Comparison of ENCODE assay signal across 1 cellular context in the genomic region with DNA sequence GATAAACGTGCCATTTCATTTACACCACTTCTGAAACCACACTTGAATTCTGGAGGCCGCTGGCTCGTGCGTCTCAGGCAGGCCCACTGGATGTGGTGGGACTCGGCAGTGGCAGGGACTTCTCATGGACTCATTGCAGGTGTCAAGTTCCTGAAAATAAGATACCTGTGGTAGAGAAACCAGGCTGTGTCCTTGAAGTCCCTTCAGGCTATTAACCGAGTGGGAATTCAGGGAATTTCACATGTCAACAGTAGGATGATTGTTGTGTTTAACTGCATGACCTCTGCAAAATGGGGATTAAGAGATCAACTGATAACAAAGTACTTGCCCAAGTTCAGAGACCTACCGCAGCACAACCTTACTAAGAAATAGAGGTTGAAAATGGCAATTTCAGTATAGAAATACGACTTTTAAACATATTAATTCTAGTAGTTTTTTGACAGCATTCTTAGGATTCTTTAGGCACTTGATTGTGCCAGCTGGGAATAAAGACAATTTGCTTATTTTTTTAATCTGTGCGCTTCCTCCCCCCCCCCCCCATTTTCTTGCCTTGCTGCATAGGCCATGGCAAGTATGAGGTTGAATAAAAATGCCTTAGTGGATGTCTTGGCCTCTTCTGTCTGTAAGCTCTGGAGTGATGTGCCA.
TF ChIP-seq lines count a peak whose summit lies in the region.

No MANE protein-coding gene starts in this region.

TF ChIP-seq in HepG2, 621 proteins besides CTCF, POLR2A, EP300 and RAD21 (continued from another document and continues in another):
- TF ChIP-seq, protein P1, sequence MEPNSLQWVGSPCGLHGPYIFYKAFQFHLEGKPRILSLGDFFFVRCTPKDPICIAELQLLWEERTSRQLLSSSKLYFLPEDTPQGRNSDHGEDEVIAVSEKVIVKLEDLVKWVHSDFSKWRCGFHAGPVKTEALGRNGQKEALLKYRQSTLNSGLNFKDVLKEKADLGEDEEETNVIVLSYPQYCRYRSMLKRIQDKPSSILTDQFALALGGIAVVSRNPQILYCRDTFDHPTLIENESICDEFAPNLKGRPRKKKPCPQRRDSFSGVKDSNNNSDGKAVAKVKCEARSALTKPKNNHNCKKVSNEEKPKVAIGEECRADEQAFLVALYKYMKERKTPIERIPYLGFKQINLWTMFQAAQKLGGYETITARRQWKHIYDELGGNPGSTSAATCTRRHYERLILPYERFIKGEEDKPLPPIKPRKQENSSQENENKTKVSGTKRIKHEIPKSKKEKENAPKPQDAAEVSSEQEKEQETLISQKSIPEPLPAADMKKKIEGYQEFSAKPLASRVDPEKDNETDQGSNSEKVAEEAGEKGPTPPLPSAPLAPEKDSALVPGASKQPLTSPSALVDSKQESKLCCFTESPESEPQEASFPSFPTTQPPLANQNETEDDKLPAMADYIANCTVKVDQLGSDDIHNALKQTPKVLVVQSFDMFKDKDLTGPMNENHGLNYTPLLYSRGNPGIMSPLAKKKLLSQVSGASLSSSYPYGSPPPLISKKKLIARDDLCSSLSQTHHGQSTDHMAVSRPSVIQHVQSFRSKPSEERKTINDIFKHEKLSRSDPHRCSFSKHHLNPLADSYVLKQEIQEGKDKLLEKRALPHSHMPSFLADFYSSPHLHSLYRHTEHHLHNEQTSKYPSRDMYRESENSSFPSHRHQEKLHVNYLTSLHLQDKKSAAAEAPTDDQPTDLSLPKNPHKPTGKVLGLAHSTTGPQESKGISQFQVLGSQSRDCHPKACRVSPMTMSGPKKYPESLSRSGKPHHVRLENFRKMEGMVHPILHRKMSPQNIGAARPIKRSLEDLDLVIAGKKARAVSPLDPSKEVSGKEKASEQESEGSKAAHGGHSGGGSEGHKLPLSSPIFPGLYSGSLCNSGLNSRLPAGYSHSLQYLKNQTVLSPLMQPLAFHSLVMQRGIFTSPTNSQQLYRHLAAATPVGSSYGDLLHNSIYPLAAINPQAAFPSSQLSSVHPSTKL (CRISPR knock-in tag; IDR thresholded peaks at IDR 0.05), result peak; percentile 98
- TF ChIP-seq MNT (IDR thresholded peaks at IDR 0.05) (no peak), HDAC1 (CRISPR knock-in tag; IDR thresholded peaks at IDR 0.05) (peak; percentile 59; the same call in 1 of the 2 replicates), ZNF264 (CRISPR knock-in tag; IDR thresholded peaks at IDR 0.05) (peak; percentile 50; the same call in 1 of the 2 replicates), ZNF232 (CRISPR knock-in tag; IDR thresholded peaks at IDR 0.05; ENCODE audit: borderline replicate concordance) (peak; percentile 88), ATM (IDR thresholded peaks at IDR 0.05; ENCODE audit: borderline replicate concordance) (no peak), LCORL (IDR thresholded peaks at IDR 0.05) (no peak), LCORL (CRISPR knock-in tag; IDR thresholded peaks at IDR 0.05) (peak; percentile 70; the same call in 1 of the 2 replicates), ZNF607 (CRISPR knock-in tag; IDR thresholded peaks at IDR 0.05; ENCODE audit: borderline replicate concordance) (no peak), CENPT (CRISPR knock-in tag; IDR thresholded peaks at IDR 0.05; ENCODE audit: low read depth) (no peak), NR2F1 (CRISPR knock-in tag; IDR thresholded peaks at IDR 0.05) (peak; percentile 79 to 96), TARDBP (CRISPR knock-in tag; IDR thresholded peaks at IDR 0.05) (peak; percentile 73; the same call in 1 of the 2 replicates), TEAD3 (CRISPR knock-in tag; optimal IDR thresholded peaks at IDR 0.05; ENCODE audit: borderline replicate concordance) (peak; percentile 99), MAZ (IDR thresholded peaks at IDR 0.05; ENCODE audit: borderline replicate concordance, low read depth, low read length) (no peak), MAZ (CRISPR knock-in tag; IDR thresholded peaks at IDR 0.05; ENCODE audit: low read depth) (no peak), HHEX (CRISPR knock-in tag; IDR thresholded peaks at IDR 0.05) (peak; percentile 96), SOX13 (IDR thresholded peaks at IDR 0.05) (peak; percentile 93), SOX13 (CRISPR knock-in tag; conservative IDR thresholded peaks at IDR 0.05 in 1 of 2, IDR thresholded peaks at IDR 0.05 in 1 of 2) (peak in 1 of 2 experiments; percentile 99; a peak in 2 of 4 replicates), MBNL3 (CRISPR knock-in tag; conservative IDR thresholded peaks at IDR 0.05) (no peak), HDAC2 (CRISPR knock-in tag; IDR thresholded peaks at IDR 0.05) (peak; percentile 88), ZNF674 (CRISPR knock-in tag; IDR thresholded peaks at IDR 0.05; ENCODE audit: low read depth) (no peak), CEBPG (CRISPR knock-in tag; IDR thresholded peaks at IDR 0.05) (peak; percentile 45; the same call in 1 of the 2 replicates), SETDB1 (CRISPR knock-in tag; IDR thresholded peaks at IDR 0.05; ENCODE audit: borderline replicate concordance) (no peak), HOMEZ (CRISPR knock-in tag; IDR thresholded peaks at IDR 0.05; ENCODE audit: low read depth) (peak; percentile 67; the same call in 1 of the 2 replicates), ZNF230 (CRISPR knock-in tag; IDR thresholded peaks at IDR 0.05) (no peak), ZFP1 (CRISPR knock-in tag; IDR thresholded peaks at IDR 0.05) (peak; percentile 65; the same call in 1 of the 2 replicates), THAP11 (CRISPR knock-in tag; IDR thresholded peaks at IDR 0.05) (peak; percentile 51; the same call in 1 of the 2 replicates), ELF3 (CRISPR knock-in tag; IDR thresholded peaks at IDR 0.05) (peak; percentile 72; the same call in 1 of the 2 replicates), SP5 (CRISPR knock-in tag; IDR thresholded peaks at IDR 0.05; ENCODE audit: borderline replicate concordance, low read depth) (peak; percentile 66), ZEB1 (IDR thresholded peaks at IDR 0.05; ENCODE audit: insufficient replicate concordance, low read depth) (peak; percentile 87), SMYD3 (CRISPR knock-in tag; IDR thresholded peaks at IDR 0.05) (peak; percentile 83; the same call in 1 of the 2 replicates), ZNF652 (CRISPR knock-in tag; IDR thresholded peaks at IDR 0.05; ENCODE audit: borderline replicate concordance, low read depth) (no peak), ZNF768 (CRISPR knock-in tag; IDR thresholded peaks at IDR 0.05) (no peak), ZNF530 (CRISPR knock-in tag; IDR thresholded peaks at IDR 0.05; ENCODE audit: low read depth) (no peak), ZNF205 (CRISPR knock-in tag; IDR thresholded peaks at IDR 0.05) (peak; percentile 63; the same call in 1 of the 2 replicates), ZNF460 (CRISPR knock-in tag; IDR thresholded peaks at IDR 0.05; ENCODE audit: borderline replicate concordance) (no peak), ZNF12 (CRISPR knock-in tag; IDR thresholded peaks at IDR 0.05) (peak; percentile 90), JUNB (CRISPR knock-in tag; IDR thresholded peaks at IDR 0.05; ENCODE audit: borderline replicate concordance) (no peak), HOXA3 (CRISPR knock-in tag; IDR thresholded peaks at IDR 0.05) (0 out of 2 replicates have a peak, but pooled peaks have one; percentile 19), ZBTB42 (CRISPR knock-in tag; IDR thresholded peaks at IDR 0.05) (no peak), CREM (IDR thresholded peaks at IDR 0.05) (peak; percentile 51), CREM (CRISPR knock-in tag; IDR thresholded peaks at IDR 0.05) (no peak), GATA4 (IDR thresholded peaks at IDR 0.05; ENCODE audit: borderline replicate concordance, low read depth) (peak; percentile 89; the same call in 1 of the 2 replicates), MIER3 (CRISPR knock-in tag; IDR thresholded peaks at IDR 0.05; ENCODE audit: borderline replicate concordance) (peak; percentile 74; the same call in 1 of the 2 replicates)
- TF ChIP-seq, protein P2, sequence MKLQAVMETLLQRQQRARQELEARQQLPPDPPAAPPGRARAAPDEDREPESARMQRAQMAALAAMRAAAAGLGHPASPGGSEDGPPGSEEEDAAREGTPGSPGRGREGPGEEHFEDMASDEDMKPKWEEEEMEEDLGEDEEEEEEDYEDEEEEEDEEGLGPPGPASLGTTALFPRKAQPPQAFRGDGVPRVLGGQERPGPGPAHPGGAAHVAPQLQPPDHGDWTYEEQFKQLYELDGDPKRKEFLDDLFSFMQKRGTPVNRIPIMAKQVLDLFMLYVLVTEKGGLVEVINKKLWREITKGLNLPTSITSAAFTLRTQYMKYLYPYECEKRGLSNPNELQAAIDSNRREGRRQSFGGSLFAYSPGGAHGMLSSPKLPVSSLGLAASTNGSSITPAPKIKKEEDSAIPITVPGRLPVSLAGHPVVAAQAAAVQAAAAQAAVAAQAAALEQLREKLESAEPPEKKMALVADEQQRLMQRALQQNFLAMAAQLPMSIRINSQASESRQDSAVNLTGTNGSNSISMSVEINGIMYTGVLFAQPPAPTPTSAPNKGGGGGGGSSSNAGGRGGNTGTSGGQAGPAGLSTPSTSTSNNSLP (IDR thresholded peaks at IDR 0.05; ENCODE audit: low read depth, low read length), result peak; percentile 93; the same call in 1 of the 2 replicates
- TF ChIP-seq, protein P3, sequence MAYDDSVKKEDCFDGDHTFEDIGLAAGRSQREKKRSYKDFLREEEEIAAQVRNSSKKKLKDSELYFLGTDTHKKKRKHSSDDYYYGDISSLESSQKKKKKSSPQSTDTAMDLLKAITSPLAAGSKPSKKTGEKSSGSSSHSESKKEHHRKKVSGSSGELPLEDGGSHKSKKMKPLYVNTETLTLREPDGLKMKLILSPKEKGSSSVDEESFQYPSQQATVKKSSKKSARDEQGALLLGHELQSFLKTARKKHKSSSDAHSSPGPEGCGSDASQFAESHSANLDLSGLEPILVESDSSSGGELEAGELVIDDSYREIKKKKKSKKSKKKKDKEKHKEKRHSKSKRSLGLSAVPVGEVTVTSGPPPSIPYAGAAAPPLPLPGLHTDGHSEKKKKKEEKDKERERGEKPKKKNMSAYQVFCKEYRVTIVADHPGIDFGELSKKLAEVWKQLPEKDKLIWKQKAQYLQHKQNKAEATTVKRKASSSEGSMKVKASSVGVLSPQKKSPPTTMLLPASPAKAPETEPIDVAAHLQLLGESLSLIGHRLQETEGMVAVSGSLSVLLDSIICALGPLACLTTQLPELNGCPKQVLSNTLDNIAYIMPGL (CRISPR knock-in tag; IDR thresholded peaks at IDR 0.05; ENCODE audit: borderline replicate concordance in 1 of 2, low read depth in 1 of 2), result 0 out of 4 replicates have a peak, but pooled peaks of 1 of the 2 experiments have one; percentile 37
- TF ChIP-seq, protein P4, sequence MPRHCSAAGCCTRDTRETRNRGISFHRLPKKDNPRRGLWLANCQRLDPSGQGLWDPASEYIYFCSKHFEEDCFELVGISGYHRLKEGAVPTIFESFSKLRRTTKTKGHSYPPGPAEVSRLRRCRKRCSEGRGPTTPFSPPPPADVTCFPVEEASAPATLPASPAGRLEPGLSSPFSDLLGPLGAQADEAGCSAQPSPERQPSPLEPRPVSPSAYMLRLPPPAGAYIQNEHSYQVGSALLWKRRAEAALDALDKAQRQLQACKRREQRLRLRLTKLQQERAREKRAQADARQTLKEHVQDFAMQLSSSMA (CRISPR knock-in tag; IDR thresholded peaks at IDR 0.05), result no peak
- TF ChIP-seq, protein P5, sequence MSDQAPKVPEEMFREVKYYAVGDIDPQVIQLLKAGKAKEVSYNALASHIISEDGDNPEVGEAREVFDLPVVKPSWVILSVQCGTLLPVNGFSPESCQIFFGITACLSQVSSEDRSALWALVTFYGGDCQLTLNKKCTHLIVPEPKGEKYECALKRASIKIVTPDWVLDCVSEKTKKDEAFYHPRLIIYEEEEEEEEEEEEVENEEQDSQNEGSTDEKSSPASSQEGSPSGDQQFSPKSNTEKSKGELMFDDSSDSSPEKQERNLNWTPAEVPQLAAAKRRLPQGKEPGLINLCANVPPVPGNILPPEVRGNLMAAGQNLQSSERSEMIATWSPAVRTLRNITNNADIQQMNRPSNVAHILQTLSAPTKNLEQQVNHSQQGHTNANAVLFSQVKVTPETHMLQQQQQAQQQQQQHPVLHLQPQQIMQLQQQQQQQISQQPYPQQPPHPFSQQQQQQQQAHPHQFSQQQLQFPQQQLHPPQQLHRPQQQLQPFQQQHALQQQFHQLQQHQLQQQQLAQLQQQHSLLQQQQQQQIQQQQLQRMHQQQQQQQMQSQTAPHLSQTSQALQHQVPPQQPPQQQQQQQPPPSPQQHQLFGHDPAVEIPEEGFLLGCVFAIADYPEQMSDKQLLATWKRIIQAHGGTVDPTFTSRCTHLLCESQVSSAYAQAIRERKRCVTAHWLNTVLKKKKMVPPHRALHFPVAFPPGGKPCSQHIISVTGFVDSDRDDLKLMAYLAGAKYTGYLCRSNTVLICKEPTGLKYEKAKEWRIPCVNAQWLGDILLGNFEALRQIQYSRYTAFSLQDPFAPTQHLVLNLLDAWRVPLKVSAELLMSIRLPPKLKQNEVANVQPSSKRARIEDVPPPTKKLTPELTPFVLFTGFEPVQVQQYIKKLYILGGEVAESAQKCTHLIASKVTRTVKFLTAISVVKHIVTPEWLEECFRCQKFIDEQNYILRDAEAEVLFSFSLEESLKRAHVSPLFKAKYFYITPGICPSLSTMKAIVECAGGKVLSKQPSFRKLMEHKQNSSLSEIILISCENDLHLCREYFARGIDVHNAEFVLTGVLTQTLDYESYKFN (CRISPR knock-in tag; conservative IDR thresholded peaks at IDR 0.05), result peak; percentile 73
- TF ChIP-seq, protein P6, sequence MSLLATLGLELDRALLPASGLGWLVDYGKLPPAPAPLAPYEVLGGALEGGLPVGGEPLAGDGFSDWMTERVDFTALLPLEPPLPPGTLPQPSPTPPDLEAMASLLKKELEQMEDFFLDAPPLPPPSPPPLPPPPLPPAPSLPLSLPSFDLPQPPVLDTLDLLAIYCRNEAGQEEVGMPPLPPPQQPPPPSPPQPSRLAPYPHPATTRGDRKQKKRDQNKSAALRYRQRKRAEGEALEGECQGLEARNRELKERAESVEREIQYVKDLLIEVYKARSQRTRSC (CRISPR knock-in tag; IDR thresholded peaks at IDR 0.05; ENCODE audit: low read depth), result no peak
